Comparison of ENCODE assay signal across 1 cellular context in genomic region chr9:128702949-128703615, GRCh38.
A peak's percentile ranks its signal among the peaks of the same experiment; 100 is the strongest.
TF ChIP-seq lines count a peak whose summit lies in the region.

No MANE protein-coding gene starts in this region.

TF ChIP-seq in HEK293, 187 proteins besides CTCF, POLR2A, EP300 and RAD21 (continued from another document and continues in another):
- TF ChIP-seq ZBTB11 (tag by site-specific recombination; conservative IDR thresholded peaks at IDR 0.05; ENCODE audit: low read depth) (peak; percentile 89), KLF7 (tag by site-specific recombination; IDR thresholded peaks at IDR 0.05; ENCODE audit: borderline replicate concordance) (peak; percentile 58; the same call in 1 of the 2 replicates), ZNF37A (tag by site-specific recombination; IDR thresholded peaks at IDR 0.05) (no peak), ZSCAN16 (tag by site-specific recombination; IDR thresholded peaks at IDR 0.05) (no peak), GLIS2 (tag by site-specific recombination; IDR thresholded peaks at IDR 0.05) (peak; percentile 95), ZNF24 (tag by site-specific recombination; IDR thresholded peaks at IDR 0.05) (0 out of 2 replicates have a peak, but pooled peaks have one; percentile 54), ZNF513 (tag by site-specific recombination; IDR thresholded peaks at IDR 0.05) (no peak), ZFHX2 (tag by site-specific recombination; conservative IDR thresholded peaks at IDR 0.05) (peak; percentile 79), ZBTB17 (tag by site-specific recombination; IDR thresholded peaks at IDR 0.05) (peak; percentile 51), ZNF555 (tag by site-specific recombination; conservative IDR thresholded peaks at IDR 0.05) (no peak), ZNF670 (tag by site-specific recombination; IDR thresholded peaks at IDR 0.05; ENCODE audit: low read depth) (no peak), SP7 (tag by site-specific recombination; IDR thresholded peaks at IDR 0.05) (peak; percentile 71; the same call in 1 of the 2 replicates), ZNF777 (tag by site-specific recombination; IDR thresholded peaks at IDR 0.05; ENCODE audit: borderline replicate concordance) (0 out of 2 replicates have a peak, but pooled peaks have one; percentile 25), ZNF335 (tag by site-specific recombination; conservative IDR thresholded peaks at IDR 0.05) (peak; percentile 53), PRDM4 (tag by site-specific recombination; IDR thresholded peaks at IDR 0.05) (0 out of 2 replicates have a peak, but pooled peaks have one; percentile 12), BCL11B (tag by site-specific recombination; IDR thresholded peaks at IDR 0.05; ENCODE audit: low read depth) (0 out of 2 replicates have a peak, but pooled peaks have one; percentile 46), ZNF629 (tag by site-specific recombination; IDR thresholded peaks at IDR 0.05) (peak; percentile 37), SP2 (tag by site-specific recombination; IDR thresholded peaks at IDR 0.05) (peak; percentile 40), YY1 (tag by site-specific recombination; IDR thresholded peaks at IDR 0.05) (peak; percentile 33; the same call in 1 of the 2 replicates), MZF1 (tag by site-specific recombination; IDR thresholded peaks at IDR 0.05; ENCODE audit: borderline replicate concordance) (no peak), IKZF3 (tag by site-specific recombination; IDR thresholded peaks at IDR 0.05) (peak; percentile 82), SP3 (tag by site-specific recombination; IDR thresholded peaks at IDR 0.05) (peak; percentile 73), ZNF623 (tag by site-specific recombination; IDR thresholded peaks at IDR 0.05) (0 out of 2 replicates have a peak, but pooled peaks have one; percentile 8), HIC1 (tag by site-specific recombination; IDR thresholded peaks at IDR 0.05) (peak; percentile 84), ZFP69B (tag by site-specific recombination; IDR thresholded peaks at IDR 0.05) (peak; percentile 69), ZNF184 (tag by site-specific recombination; IDR thresholded peaks at IDR 0.05) (no peak), ZNF324 (tag by site-specific recombination; IDR thresholded peaks at IDR 0.05) (peak; percentile 63; the same call in 1 of the 2 replicates), ZBTB8A (tag by site-specific recombination; IDR thresholded peaks at IDR 0.05) (peak; percentile 52), ZNF398 (tag by site-specific recombination; IDR thresholded peaks at IDR 0.05) (peak; percentile 100), ZNF548 (tag by site-specific recombination; IDR thresholded peaks at IDR 0.05) (no peak), ZBTB26 (tag by site-specific recombination; optimal IDR thresholded peaks at IDR 0.05) (peak; percentile 52), ZIC2 (tag by site-specific recombination; IDR thresholded peaks at IDR 0.05) (peak; percentile 95), ZNF558 (tag by site-specific recombination; IDR thresholded peaks at IDR 0.05) (no peak), PRDM10 (tag by site-specific recombination; IDR thresholded peaks at IDR 0.05) (peak; percentile 7; the same call in 1 of the 2 replicates), ZNF423 (tag by site-specific recombination; IDR thresholded peaks at IDR 0.05) (peak; percentile 87), ZNF501 (tag by site-specific recombination; IDR thresholded peaks at IDR 0.05) (peak; percentile 69; the same call in 1 of the 2 replicates), ZNF16 (tag by site-specific recombination; IDR thresholded peaks at IDR 0.05; ENCODE audit: low read depth) (no peak), ZXDB (tag by site-specific recombination; IDR thresholded peaks at IDR 0.05) (peak; percentile 77; the same call in 1 of the 2 replicates), ZNF658 (tag by site-specific recombination; IDR thresholded peaks at IDR 0.05) (no peak), HOXD13 (CRISPR knock-in tag; IDR thresholded peaks at IDR 0.05; ENCODE audit: borderline replicate concordance) (0 out of 2 replicates have a peak, but pooled peaks have one; percentile 20), INSM2 (tag by site-specific recombination; IDR thresholded peaks at IDR 0.05) (0 out of 2 replicates have a peak, but pooled peaks have one; percentile 14), MYNN (tag by site-specific recombination; IDR thresholded peaks at IDR 0.05; ENCODE audit: borderline replicate concordance) (no peak)
